In genomic region chr14:22383515-22384166, GRCh38 we compare ENCODE assay signal across 10 cellular contexts.
DNase-seq lines count a peak whose midpoint lies in the region; ATAC-seq and TF ChIP-seq lines count a peak whose summit lies in the region.
"Had no signal": no experiment of that assay in that cellular context is flagged by ENCODE, and none has a peak within 500 bp of the region (broad histone marks: within the 10 kb centered on the region; RNA-seq: fewer than 3 reads in every experiment).

No MANE protein-coding gene starts in this region.

- H3K27ac Mint-ChIP-seq in activated naive CD8-positive, alpha-beta T cell treated with anti-CD3 and anti-CD28 coated beads, Interleukin-2, amount 50 U/mL, for 24 hours: peak overlapping the region; percentile 86

- POLR2A ChIA-PET in A673 (lab: Charles Lee; ENCODE audit: low non-redundant PET): no interaction called here

- ATAC-seq in GM19035 (IDR thresholded peaks at IDR 0.05; ENCODE audit: unreplicated experiment) (peak; percentile 64), HG02981 (IDR thresholded peaks at IDR 0.05; ENCODE audit: unreplicated experiment) (peak; percentile 47), left ventricle myocardium superior (no peak)
- ATAC-seq in activated naive CD8-positive, alpha-beta T cell treated with anti-CD3 and anti-CD28 coated beads, Interleukin-2, amount 50 U/mL, for 24 hours: peak; percentile 65

- intact Hi-C loops in left ventricle myocardium superior (cut with micrococcal nuclease) (no loop called here), A673 (cut with micrococcal nuclease; ENCODE audit: unreplicated experiment) (loop anchor here (10.0 kb wide), 1 partner anchor 331 kb away; no protein-coding TSS in a partner anchor)

- CTCF ChIA-PET in A673 (lab: Charles Lee): interaction anchor here (0.6 to 1.6 kb wide), 2 partner anchors 187 to 505 kb away, joined by 3 to 5 read pairs; no protein-coding TSS in a partner anchor

- TF ChIP-seq CTCF in GM06990 (IDR thresholded peaks at IDR 0.05; ENCODE audit: insufficient read depth, low read length, poor library complexity, severe bottlenecking) (no peak), A673 (conservative IDR thresholded peaks at IDR 0.05; ENCODE audit: low read depth, low read length) (no peak)

- no peaks in the 10 kb centered on the region for H3K36me3 ChIP-seq in GM06990 (ENCODE audit: control insufficient read depth, insufficient read depth, low read length)
- no peaks in the 10 kb centered on the region for H3K36me3 ChIP-seq in A673 (ENCODE audit: insufficient read depth, low read length, poor library complexity, severe bottlenecking)
- H3K36me3 ChIP-seq: adrenal gland had no signal

- peak; percentile 73 for DNase-seq in GM06990 (ENCODE audit: extremely low read depth, insufficient read length)
- DNase-seq in activated naive CD8-positive, alpha-beta T cell treated with anti-CD3 and anti-CD28 coated beads, Interleukin-2, amount 50 U/mL, for 24 hours: peak; percentile 15
- DNase-seq in HCEC 1CT: no peak
- no peak for DNase-seq in UCSD-AML1 (lab: John Stamatoyannopoulos, UW; ENCODE audit: unreplicated experiment)
- no peak for DNase-seq in left ventricle myocardium superior
- no peak for DNase-seq in A673 (ENCODE audit: low spot score)
- DNase-seq: adrenal gland, NCI-H2029 treated with DMSO at 0.1 percent for 48 hours had no signal

- H3K36me3 Mint-ChIP-seq in activated naive CD8-positive, alpha-beta T cell treated with anti-CD3 and anti-CD28 coated beads, Interleukin-2, amount 50 U/mL, for 24 hours (ENCODE audit: low read depth): no peaks in the 10 kb centered on the region

- H3K4me3 Mint-ChIP-seq in activated naive CD8-positive, alpha-beta T cell treated with anti-CD3 and anti-CD28 coated beads, Interleukin-2, amount 50 U/mL, for 24 hours: no peak overlapping the region

- H3K4me3 ChIP-seq in GM06990 (replicated peaks; ENCODE audit: low read depth, low read length) (no peak overlapping the region), A673 (ENCODE audit: low read depth, low read length, poor library complexity, severe bottlenecking) (no peak overlapping the region)
- H3K4me3 ChIP-seq: adrenal gland had no signal

- no peaks in the 10 kb centered on the region for H3K9me3 Mint-ChIP-seq in activated naive CD8-positive, alpha-beta T cell treated with anti-CD3 and anti-CD28 coated beads, Interleukin-2, amount 50 U/mL, for 24 hours

- no peaks in the 10 kb centered on the region for H3K27me3 Mint-ChIP-seq in activated naive CD8-positive, alpha-beta T cell treated with anti-CD3 and anti-CD28 coated beads, Interleukin-2, amount 50 U/mL, for 24 hours

- no peaks in the 10 kb centered on the region for H3K9me3 ChIP-seq in A673 (ENCODE audit: low read depth, low read length, poor library complexity, severe bottlenecking)
- H3K9me3 ChIP-seq: adrenal gland had no signal

- no peaks in the 10 kb centered on the region for H3K27me3 ChIP-seq in GM06990 (replicated peaks; ENCODE audit: control insufficient read depth, insufficient read depth, low read length)
- no peaks in the 10 kb centered on the region for H3K27me3 ChIP-seq in A673 (replicated peaks; ENCODE audit: insufficient read depth, low read depth, low read length, poor library complexity)

- no peak overlapping the region for H3K27ac ChIP-seq in A673 (ENCODE audit: low read depth, low read length, poor library complexity, severe bottlenecking)
- H3K27ac ChIP-seq: adrenal gland had no signal

- peaks cover 34% of the 10 kb centered on the region for H3K4me1 Mint-ChIP-seq in activated naive CD8-positive, alpha-beta T cell treated with anti-CD3 and anti-CD28 coated beads, Interleukin-2, amount 50 U/mL, for 24 hours

- H3K4me1 ChIP-seq in A673 (ENCODE audit: insufficient read depth, low read length, poor library complexity, severe bottlenecking): peaks cover 10% of the 10 kb centered on the region
- H3K4me1 ChIP-seq: adrenal gland had no signal

- BruUV-seq in A673 (replicated peaks; lab: Mats Ljungman, UMichigan): no TSS peak

Comparison
In these comparisons a context has a peak if more than half of its experiments do, and no peak if none do; other contexts are left out.
1. DNase-seq: peak in GM06990 (single experiment) and activated naive CD8-positive, alpha-beta T cell treated with anti-CD3 and anti-CD28 coated beads, Interleukin-2, amount 50 U/mL, for 24 hours (single experiment); none in HCEC 1CT (single experiment), UCSD-AML1 (single experiment), left ventricle myocardium superior (single experiment) and A673 (single experiment).